Comparison of ENCODE assay signal across 8 cellular contexts in the genomic region with DNA sequence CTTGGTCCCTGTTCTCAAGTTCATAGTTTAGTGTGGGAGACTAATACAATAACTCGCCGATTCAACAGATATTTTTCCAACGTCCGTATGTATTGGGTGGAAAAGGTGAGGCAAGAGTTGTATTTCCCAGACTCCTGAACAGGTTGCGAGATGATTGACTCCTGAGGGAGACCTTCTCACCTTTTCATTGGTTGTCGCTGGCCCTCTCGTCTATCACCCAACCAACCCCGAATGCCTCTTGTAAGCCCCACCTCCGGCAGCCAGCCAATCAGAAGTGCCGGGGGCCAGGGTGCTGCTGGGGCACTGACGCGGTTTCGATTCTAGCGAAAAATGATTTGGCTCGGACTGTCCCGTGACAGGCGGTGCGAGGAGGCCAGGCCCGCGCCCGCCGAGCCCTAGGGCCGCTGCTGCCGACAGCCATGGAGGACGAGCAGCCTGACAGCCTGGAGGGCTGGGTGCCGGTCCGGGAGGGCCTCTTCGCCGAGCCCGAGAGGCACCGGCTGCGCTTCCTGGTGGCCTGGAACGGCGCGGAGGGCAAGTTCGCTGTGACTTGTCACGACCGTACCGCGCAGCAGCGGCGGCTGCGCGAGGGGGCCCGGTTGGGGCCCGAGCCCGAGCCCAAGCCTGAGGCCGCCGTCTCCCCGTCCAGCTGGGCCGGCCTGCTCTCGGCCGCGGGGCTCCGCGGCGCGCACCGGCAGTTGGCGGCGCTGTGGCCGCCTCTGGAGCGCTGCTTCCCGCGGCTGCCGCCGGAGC. TPM values are rescaled to one million over a fixed set of nuclear protein-coding genes. Genes with fewer than 3 reads are reported as not detected.
DNase-seq lines count a peak whose midpoint lies in the region; ATAC-seq and TF ChIP-seq lines count a peak whose summit lies in the region.

Gene WHAMM, plus strand, starts transcription at position 321 of the 753 bp plus-strand sequence. Its CDS starts 99 bp downstream, at position 420.

- peak within 1 kb of the TSS; percentile 81 for H3K4me2 ChIP-seq in SK-N-SH

- no peaks in the 10 kb centered on the region for H3K27me3 ChIP-seq in SK-N-SH (ENCODE audit: insufficient read depth)
- H3K27me3 ChIP-seq in thoracic aorta (replicated peaks; ENCODE audit: insufficient read depth) = no peaks in the 10 kb centered on the region

- TF ChIP-seq RAD21 in SK-N-SH (IDR thresholded peaks at IDR 0.05; ENCODE audit: low read length) = no peak

- H3K9me3 Mint-ChIP-seq in activated naive CD4-positive, alpha-beta T cell treated with anti-CD3 and anti-CD28 coated beads, Interleukin-2, amount 50 U/mL, for 72 hours = no peaks in the 10 kb centered on the region

- no peaks in the 10 kb centered on the region for H4K20me1 ChIP-seq in SK-N-SH (ENCODE audit: insufficient read depth)

- peaks cover 11 to 16% of the 10 kb centered on the region in 2 donors for H3K36me3 Mint-ChIP-seq in activated naive CD4-positive, alpha-beta T cell treated with anti-CD3 and anti-CD28 coated beads, Interleukin-2, amount 50 U/mL, for 72 hours

- H3K4me1 ChIP-seq in SK-N-SH (ENCODE audit: control insufficient read depth in 1 of 2, insufficient read depth in 2 of 2, low read depth in 1 of 2, low read length in 1 of 2) (peaks cover 7 to 9% of the 10 kb centered on the region in 2 experiments; a peak in 2 of 4 replicates), thoracic aorta (ENCODE audit: control insufficient read depth in 1 of 2, low read depth in 2 of 2) (peaks cover 21 to 25% of the 10 kb centered on the region in 2 donors)

- under 1% methylated on average over 17 of the region's 67 CpGs for WGBS in SK-N-SH (ENCODE audit: low lambda C conversion rate)

- H3K79me2 ChIP-seq in SK-N-SH (ENCODE audit: insufficient read depth) = peaks cover 41% of the 10 kb centered on the region

- H3K9ac ChIP-seq in SK-N-SH = peak within 1 kb of the TSS; percentile 84

- H3K27ac Mint-ChIP-seq in activated naive CD4-positive, alpha-beta T cell treated with anti-CD3 and anti-CD28 coated beads, Interleukin-2, amount 50 U/mL, for 72 hours = peak within 1 kb of the TSS; percentile 85 to 98

- POLR2A ChIA-PET in GM10248 (lab: Yijun Ruan, JAX) (interaction anchor here (1.3 kb wide), 1 partner anchor 23 kb away, joined by 7 read pairs; no protein-coding TSS in a partner anchor), SK-N-SH (lab: Yijun Ruan, JAX) (interaction anchor here (0.8 kb wide), 1 partner anchor 59 kb away, joined by 3 read pairs; no protein-coding TSS in a partner anchor)

- CTCF ChIA-PET in GM10248 (lab: Yijun Ruan, JAX) = interaction anchor here (0.7 to 2.1 kb wide), 2 partner anchors 9 to 13 kb away, joined by 3 to 4 read pairs; no protein-coding TSS in a partner anchor
- CTCF ChIA-PET in SK-N-SH (lab: Yijun Ruan, JAX) = interaction anchor here (0.6 to 3.3 kb wide), 7 partner anchors 9 to 201 kb away, joined by 3 to 12 read pairs (median 5); partner anchors contain the start of gene C15orf40

- DNase-seq in GM10248 (ENCODE audit: extremely low spot score) (peak; percentile 93), NCI-H1048 (lab: John Stamatoyannopoulos, UW) (peak; percentile 96), SK-N-SH (peak; percentile 95), glomerular visceral epithelial cell (ENCODE audit: extremely low spot score) (peak; percentile 99), omental fat pad (ENCODE audit: low spot score) (peak; percentile 95), thoracic aorta (ENCODE audit: low spot score) (peak; percentile 98)
- peak; percentile 89 to 97 for DNase-seq in activated naive CD4-positive, alpha-beta T cell treated with anti-CD3 and anti-CD28 coated beads, Interleukin-2, amount 50 U/mL, for 72 hours (ENCODE audit: low spot score in 2 of 2)

- H3F3A ChIP-seq in SK-N-SH (replicated peaks; ENCODE audit: insufficient read depth) = peaks cover 5% of the 10 kb centered on the region

- ATAC-seq in HG02588 (IDR thresholded peaks at IDR 0.05; ENCODE audit: unreplicated experiment) (peak; percentile 79), omental fat pad (ENCODE audit: low FRiP score) (peak; percentile 99), thoracic aorta (ENCODE audit: insufficient number of reproducible peaks, low FRiP score, low read depth) (peak; percentile 99)
- ATAC-seq in activated naive CD4-positive, alpha-beta T cell treated with anti-CD3 and anti-CD28 coated beads, Interleukin-2, amount 50 U/mL, for 72 hours = peak; percentile 93 to 95

- H3K36me3 ChIP-seq in SK-N-SH (replicated peaks in 1 of 2; ENCODE audit: control insufficient read depth in 1 of 2, insufficient read depth in 2 of 2, low read length in 1 of 2) = peaks cover 5 to 17% of the 10 kb centered on the region in 2 experiments
- no peaks in the 10 kb centered on the region for H3K36me3 ChIP-seq in thoracic aorta

- no peak for TF ChIP-seq EP300 in SK-N-SH (IDR thresholded peaks at IDR 0.05; ENCODE audit: borderline replicate concordance in 1 of 2, low read depth in 1 of 2, low read length in 1 of 2)

- H3K9me3 ChIP-seq in SK-N-SH (no peaks in the 10 kb centered on the region), thoracic aorta (no peaks in the 10 kb centered on the region)

- H2AFZ ChIP-seq in SK-N-SH (ENCODE audit: low read depth) = peak within 1 kb of the TSS; percentile 70

- TF ChIP-seq CTCF in GM10248 (IDR thresholded peaks at IDR 0.05; ENCODE audit: control extremely low read depth, extremely low read depth, low read depth, missing control alignments) (peak; percentile 48), SK-N-SH (IDR thresholded peaks at IDR 0.05) (peak; percentile 28), omental fat pad (IDR thresholded peaks at IDR 0.05) (no peak), thoracic aorta (IDR thresholded peaks at IDR 0.05) (no peak)

- peak within 1 kb of the TSS; percentile 87 to 90 for H3K27ac ChIP-seq in SK-N-SH (ENCODE audit: low read depth in 2 of 2, low read length in 1 of 2)
- H3K27ac ChIP-seq in thoracic aorta = peak within 1 kb of the TSS; percentile 99

- peak within 1 kb of the TSS; percentile 88 to 92 for H3K4me3 ChIP-seq in SK-N-SH (ENCODE audit: low read depth in 2 of 2, low read length in 1 of 2)
- peak within 1 kb of the TSS; percentile 98 for H3K4me3 ChIP-seq in thoracic aorta

- no peaks in the 10 kb centered on the region for H3K9me2 ChIP-seq in SK-N-SH

TF ChIP-seq in SK-N-SH, 30 proteins besides CTCF, POLR2A, EP300 and RAD21 (continues in another document):
- TF ChIP-seq, protein P1, sequence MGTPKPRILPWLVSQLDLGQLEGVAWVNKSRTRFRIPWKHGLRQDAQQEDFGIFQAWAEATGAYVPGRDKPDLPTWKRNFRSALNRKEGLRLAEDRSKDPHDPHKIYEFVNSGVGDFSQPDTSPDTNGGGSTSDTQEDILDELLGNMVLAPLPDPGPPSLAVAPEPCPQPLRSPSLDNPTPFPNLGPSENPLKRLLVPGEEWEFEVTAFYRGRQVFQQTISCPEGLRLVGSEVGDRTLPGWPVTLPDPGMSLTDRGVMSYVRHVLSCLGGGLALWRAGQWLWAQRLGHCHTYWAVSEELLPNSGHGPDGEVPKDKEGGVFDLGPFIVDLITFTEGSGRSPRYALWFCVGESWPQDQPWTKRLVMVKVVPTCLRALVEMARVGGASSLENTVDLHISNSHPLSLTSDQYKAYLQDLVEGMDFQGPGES (IDR thresholded peaks at IDR 0.05; ENCODE audit: low read depth, low read length) = peak; percentile 80
- no peak for TF ChIP-seq MEF2A (IDR thresholded peaks at IDR 0.05; ENCODE audit: borderline replicate concordance, low read depth)
- TF ChIP-seq TAF1 (IDR thresholded peaks at IDR 0.05; ENCODE audit: borderline replicate concordance, low read depth, low read length) = peak; percentile 66
- peak; percentile 51 for TF ChIP-seq USF1 (IDR thresholded peaks at IDR 0.05; ENCODE audit: borderline replicate concordance, low read depth)
- 0 out of 2 replicates have a peak, but pooled peaks have one; percentile 40 for TF ChIP-seq YY1 (IDR thresholded peaks at IDR 0.05; ENCODE audit: low read depth)
- TF ChIP-seq MXI1 (IDR thresholded peaks at IDR 0.05; ENCODE audit: low read depth, low read length) = peak; percentile 76; the same call in 1 of the 2 replicates
- 0 out of 2 replicates have a peak, but pooled peaks have one; percentile 17 for TF ChIP-seq RCOR1 (IDR thresholded peaks at IDR 0.05; ENCODE audit: low read length)
- no peak for TF ChIP-seq SMC3 (IDR thresholded peaks at IDR 0.05; ENCODE audit: low read depth, low read length)
- 0 out of 2 replicates have a peak, but pooled peaks have one; percentile 14 for TF ChIP-seq ELF1 (IDR thresholded peaks at IDR 0.05)
- TF ChIP-seq GATA2 (CRISPR knock-in tag; IDR thresholded peaks at IDR 0.05) = no peak
- TF ChIP-seq RFX5 (IDR thresholded peaks at IDR 0.05; ENCODE audit: low read length) = peak; percentile 90
- TF ChIP-seq, protein P2, sequence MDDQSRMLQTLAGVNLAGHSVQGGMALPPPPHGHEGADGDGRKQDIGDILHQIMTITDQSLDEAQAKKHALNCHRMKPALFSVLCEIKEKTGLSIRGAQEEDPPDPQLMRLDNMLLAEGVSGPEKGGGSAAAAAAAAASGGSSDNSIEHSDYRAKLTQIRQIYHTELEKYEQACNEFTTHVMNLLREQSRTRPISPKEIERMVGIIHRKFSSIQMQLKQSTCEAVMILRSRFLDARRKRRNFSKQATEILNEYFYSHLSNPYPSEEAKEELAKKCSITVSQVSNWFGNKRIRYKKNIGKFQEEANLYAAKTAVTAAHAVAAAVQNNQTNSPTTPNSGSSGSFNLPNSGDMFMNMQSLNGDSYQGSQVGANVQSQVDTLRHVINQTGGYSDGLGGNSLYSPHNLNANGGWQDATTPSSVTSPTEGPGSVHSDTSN (IDR thresholded peaks at IDR 0.05) = peak; percentile 97
- TF ChIP-seq SIN3A (IDR thresholded peaks at IDR 0.05; ENCODE audit: borderline replicate concordance, low read depth, low read length) = peak; percentile 76; the same call in 1 of the 2 replicates
- TF ChIP-seq MAX (IDR thresholded peaks at IDR 0.05; ENCODE audit: low read depth) = peak; percentile 48; the same call in 1 of the 2 replicates
- TF ChIP-seq FOSL2 (IDR thresholded peaks at IDR 0.05; ENCODE audit: borderline replicate concordance, low read depth) = no peak

RNA-seq across cellular contexts. Expression of gene WHAMM, which starts in this region (rescaled TPM):
- polyA plus RNA-seq in SK-N-SH (2012; rRNA removed) = 1.9 and 2.3 TPM in 2 replicates
- polyA plus RNA-seq in SK-N-SH (2012; cell fraction: cytosol; rRNA removed) = 2.3 and 2.4 TPM in 2 replicates
- 2.7 and 4.0 TPM in 2 replicates for polyA plus RNA-seq in SK-N-SH (2012; cell fraction: nucleus; rRNA removed)
- total RNA-seq in activated naive CD4-positive, alpha-beta T cell treated with anti-CD3 and anti-CD28 coated beads, Interleukin-2, amount 50 U/mL, for 72 hours = 1 to 10 TPM; 2.5 to 9.4 TPM
- total RNA-seq in omental fat pad = 1 to 10 TPM; 7.5 to 9.7 (median 7.9) TPM
- 1 to 10 TPM; 8.1 to 9.9 TPM for total RNA-seq in thoracic aorta

Comparison
In these comparisons a context has a peak if more than half of its experiments do, and no peak if none do; other contexts are left out.
1. Peak in every context shown above with its lines: DNase-seq, ATAC-seq, H3K4me3 ChIP-seq and H3K27ac ChIP-seq.
2. CTCF ChIP-seq: peak in GM10248 (single experiment) and SK-N-SH (single experiment); none in omental fat pad (0 of 3) and thoracic aorta (single experiment).